8 cellular contexts compared by ENCODE assay signal in genomic region chr5:159207222-159207615, GRCh38. TPM values are rescaled to one million over a fixed set of nuclear protein-coding genes. Genes with fewer than 3 reads are reported as not detected.
DNase-seq lines count a peak whose midpoint lies in the region; ATAC-seq and TF ChIP-seq lines count a peak whose summit lies in the region.

No MANE protein-coding gene starts in this region.

- CTCF ChIA-PET in activated CD8-positive, alpha-beta memory T cell treated with anti-CD3 and anti-CD28 coated beads, Interleukin-2, amount 10 ng/mL, durations not matched to agents 7 days and 5 days (lab: Charles Lee), result interaction anchor here (1.0 to 1.9 kb wide), 6 partner anchors 9 to 100 kb away, joined by 3 to 16 read pairs (median 4); no protein-coding TSS in a partner anchor

- H3K36me3 ChIP-seq in right lobe of liver (no peaks in the 10 kb centered on the region), thyroid gland (no peaks in the 10 kb centered on the region)

- in situ Hi-C loops in astrocyte of the cerebellum (cut with HindIII; ENCODE audit: low sequenced_read_pairs), result no loop called here

- intact Hi-C loops in right lobe of liver (cut with DNase I) (no loop called here), thyroid gland (cut with DNase I) (loop anchor here (5.0 kb wide), 1 partner anchor 50 kb away; no protein-coding TSS in a partner anchor)

- no peak for TF ChIP-seq POLR2A in right lobe of liver (IDR thresholded peaks at IDR 0.05)
- no peak for TF ChIP-seq POLR2A in thyroid gland (IDR thresholded peaks at IDR 0.05)

- H3K4me1 Mint-ChIP-seq in activated CD8-positive, alpha-beta memory T cell treated with anti-CD3 and anti-CD28 coated beads, Interleukin-2, amount 10 ng/mL, durations not matched to agents 7 days and 5 days, result peaks cover 48% of the 10 kb centered on the region

- H3K4me3 Mint-ChIP-seq in activated CD8-positive, alpha-beta memory T cell treated with anti-CD3 and anti-CD28 coated beads, Interleukin-2, amount 10 ng/mL, durations not matched to agents 7 days and 5 days, result peak overlapping the region; percentile 98

- H3K9me3 Mint-ChIP-seq in activated CD8-positive, alpha-beta memory T cell treated with anti-CD3 and anti-CD28 coated beads, Interleukin-2, amount 10 ng/mL, durations not matched to agents 7 days and 5 days (ENCODE audit: low read depth), result no peaks in the 10 kb centered on the region

- H3K4me3 ChIP-seq in astrocyte of the cerebellum (ENCODE audit: low read depth, low read length) (peak overlapping the region; percentile 78), right lobe of liver (peak overlapping the region in 2 of 3 donors; percentile 78 to 80), thyroid gland (replicated peaks in 1 of 3) (peak overlapping the region in 2 of 3 donors; percentile 56 to 84)

- H3K4me1 ChIP-seq in right lobe of liver (peaks cover 0 to 11% (median 2%) of the 10 kb centered on the region in 4 donors), thyroid gland (peaks cover 15 to 31% of the 10 kb centered on the region in 2 donors)

- H3K27ac Mint-ChIP-seq in activated CD8-positive, alpha-beta memory T cell treated with anti-CD3 and anti-CD28 coated beads, Interleukin-2, amount 10 ng/mL, durations not matched to agents 7 days and 5 days, result peak overlapping the region; percentile 99

- peaks cover 28% of the 10 kb centered on the region for H3K36me3 Mint-ChIP-seq in activated CD8-positive, alpha-beta memory T cell treated with anti-CD3 and anti-CD28 coated beads, Interleukin-2, amount 10 ng/mL, durations not matched to agents 7 days and 5 days

- H3K27ac ChIP-seq in right lobe of liver (peak overlapping the region; percentile 81 to 94 (median 89)), thyroid gland (peak overlapping the region; percentile 89 to 91 (median 89))

- DNase-seq in activated CD8-positive, alpha-beta memory T cell treated with anti-CD3 and anti-CD28 coated beads, Interleukin-2, amount 10 ng/mL, durations not matched to agents 7 days and 5 days, result no peak
- DNase-seq in activated CD8-positive, alpha-beta memory T cell treated with anti-CD3 and anti-CD28 coated beads, Interleukin-2, amount 50 U/mL, for 48 hours, result no peak
- DNase-seq in astrocyte of the cerebellum (ENCODE audit: low read depth), result no peak
- DNase-seq in right lobe of liver, result no peak
- no peak for DNase-seq in thyroid gland
- DNase-seq in NCI-H1694 treated with DMSO at 0.1 percent for 48 hours (lab: John Stamatoyannopoulos, UW), result no peak
- DNase-seq in NCI-H1092 (lab: John Stamatoyannopoulos, UW), result no peak
- DNase-seq in NCI-H510A treated with DMSO at 0.1 percent for 48 hours (lab: John Stamatoyannopoulos, UW), result no peak

- no peak for ATAC-seq in activated CD8-positive, alpha-beta memory T cell treated with anti-CD3 and anti-CD28 coated beads, Interleukin-2, amount 10 ng/mL, durations not matched to agents 7 days and 5 days
- ATAC-seq in right lobe of liver, result no peak

- 35% methylated on average over 4 of the region's 4 CpGs for WGBS in right lobe of liver (ENCODE audit: insufficient coverage, low coverage, low lambda C conversion rate, missing lambda C conversion rate)
- 20 to 37% methylated on average over 4 of the region's 4 CpGs for WGBS in thyroid gland, 2 donors

- H3K27me3 Mint-ChIP-seq in activated CD8-positive, alpha-beta memory T cell treated with anti-CD3 and anti-CD28 coated beads, Interleukin-2, amount 10 ng/mL, durations not matched to agents 7 days and 5 days, result no peaks in the 10 kb centered on the region

- H3K9me3 ChIP-seq in right lobe of liver (no peaks in the 10 kb centered on the region), thyroid gland (no peaks in the 10 kb centered on the region)

- TF ChIP-seq CTCF in astrocyte of the cerebellum (IDR thresholded peaks at IDR 0.05; ENCODE audit: low read depth, low read length, missing control alignments) (no peak), right lobe of liver (IDR thresholded peaks at IDR 0.05) (no peak), thyroid gland (IDR thresholded peaks at IDR 0.05) (no peak)

- H3K27me3 ChIP-seq in right lobe of liver (no peaks in the 10 kb centered on the region), thyroid gland (no peaks in the 10 kb centered on the region)

RNA-seq across cellular contexts. Expression of gene RNF145, which starts 2.1 kb away (rescaled TPM):
- total RNA-seq in activated CD8-positive, alpha-beta memory T cell treated with anti-CD3 and anti-CD28 coated beads, Interleukin-2, amount 10 ng/mL, durations not matched to agents 7 days and 5 days, result 100 to 1,000 TPM in 1 of 2 experiments, 10 to 100 TPM in 1; 93.9 to 111 TPM
- total RNA-seq in right lobe of liver (10 to 100 TPM in 5 of 6 experiments, 1 to 10 TPM in 1; 7.2 to 20.9 (median 10.6) TPM), thyroid gland (10 to 100 TPM; 59.5 to 88.6 (median 75.6) TPM)

RNA-seq across cellular contexts. Expression of gene UBLCP1, which starts 55.9 kb away (rescaled TPM):
- 10 to 100 TPM; 21.4 to 31.0 TPM for total RNA-seq in activated CD8-positive, alpha-beta memory T cell treated with anti-CD3 and anti-CD28 coated beads, Interleukin-2, amount 10 ng/mL, durations not matched to agents 7 days and 5 days
- total RNA-seq in right lobe of liver (10 to 100 TPM in 1 of 6 experiments, 1 to 10 TPM in 5; 5.5 to 13.8 (median 8.1) TPM), thyroid gland (10 to 100 TPM; 14.9 to 21.1 (median 19.3) TPM)
